18 cellular contexts compared by ENCODE assay signal in the genomic region with DNA sequence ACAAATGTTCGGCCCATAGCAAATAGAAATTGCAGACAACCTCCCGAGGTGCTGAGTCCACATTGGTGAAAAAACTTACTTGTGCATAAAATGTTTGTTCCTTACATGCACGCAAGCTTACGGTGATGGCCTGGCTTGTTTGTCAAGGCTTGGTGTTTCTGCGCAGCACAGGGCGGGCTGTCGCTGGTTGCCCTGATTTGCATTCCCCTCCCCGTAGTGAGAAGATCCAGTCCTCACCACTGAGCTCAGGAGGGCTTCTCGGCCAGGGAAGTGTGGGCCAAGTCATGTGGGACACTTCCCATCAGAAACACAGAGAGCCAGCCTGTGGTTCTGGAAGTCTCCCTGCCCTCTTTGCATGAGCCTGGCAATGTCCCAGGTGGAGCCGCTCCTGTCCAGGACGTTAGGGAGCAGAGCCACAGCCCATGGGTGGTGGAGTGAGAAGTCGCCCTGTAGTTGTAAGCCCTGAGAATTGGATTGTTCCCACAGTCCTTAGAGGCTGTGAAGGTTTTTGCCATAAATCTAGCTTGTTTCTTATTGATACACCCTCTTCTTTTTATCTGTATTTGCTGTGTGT.
"Had no signal": no experiment of that assay in that cellular context is flagged by ENCODE, and none has a peak within 500 bp of the region (broad histone marks: within the 10 kb centered on the region; RNA-seq: fewer than 3 reads in every experiment).

No MANE protein-coding gene starts in this region.

- DNase-seq: central memory CD4-positive, alpha-beta T cell; dorsolateral prefrontal cortex; effector CD8-positive, alpha-beta T cell; heart left ventricle; left ventricle myocardium superior; mesendoderm; naive B cell; occipital lobe; psoas muscle; retina; small intestine; stimulated activated CD4-positive, alpha-beta T cell treated with anti-CD3 and anti-CD28 coated beads, Interleukin-2, amount 100 ng/mL, for 48 hours; stimulated activated naive CD4-positive, alpha-beta T cell treated with Interleukin-2 at 50 U/mL for 16 hours; upper lobe of right lung had no signal

- H3K36me3 ChIP-seq: heart left ventricle, upper lobe of right lung had no signal

- H3K4me1 Mint-ChIP-seq: naive B cell had no signal

- H3K27ac Mint-ChIP-seq: naive B cell had no signal

- H3K4me3 Mint-ChIP-seq: naive B cell, nephron had no signal

- H3K4me3 ChIP-seq: coronary artery, dorsolateral prefrontal cortex, heart left ventricle, lung, psoas muscle, upper lobe of right lung had no signal

- ATAC-seq: esophagus mucosa, heart left ventricle, left ventricle myocardium superior, psoas muscle, upper lobe of right lung had no signal
